ENCODE assay signal across 6 cellular contexts in the genomic region with DNA sequence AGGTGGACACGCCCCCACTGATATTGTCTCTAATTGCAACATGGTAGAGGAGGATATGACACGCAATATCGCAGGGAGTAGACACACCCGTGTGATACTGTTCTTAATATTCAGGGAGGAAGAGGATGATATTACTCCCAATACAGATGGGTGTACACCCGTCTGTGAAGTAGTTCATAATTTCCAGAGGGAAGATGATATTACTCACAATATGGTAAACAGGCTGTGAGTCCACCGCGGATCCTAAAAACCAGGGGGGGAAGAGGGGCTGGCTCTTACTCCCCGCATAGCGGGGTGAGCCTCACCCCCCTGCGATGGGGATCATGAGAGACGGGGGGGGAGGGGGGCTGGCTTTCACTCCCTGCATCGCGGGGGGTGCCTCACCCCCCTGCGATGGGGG. TPM values are rescaled to one million over a fixed set of nuclear protein-coding genes. Genes with fewer than 3 reads are reported as not detected.
"Had no signal": no experiment of that assay in that cellular context is flagged by ENCODE, and none has a peak within 500 bp of the region (broad histone marks: within the 10 kb centered on the region; RNA-seq: fewer than 3 reads in every experiment).

No MANE protein-coding gene starts in this region.

RNA-seq across cellular contexts. Expression of a gene that starts 52.4 kb away (rescaled TPM):
- total RNA-seq: HepG2, HT1080, IMR-90, NCI-H460, Right ventricle myocardium superior, SJSA1 had no signal
- polyA plus RNA-seq: HepG2, IMR-90 had no signal
